ENCODE assay signal across 23 cellular contexts in genomic region chr1:226371049-226371694, GRCh38. TPM values are rescaled to one million over a fixed set of nuclear protein-coding genes. Genes with fewer than 3 reads are reported as not detected.
A peak's percentile ranks its signal among the peaks of the same experiment; 100 is the strongest.
DNase-seq lines count a peak whose midpoint lies in the region; ATAC-seq, FAIRE-seq and TF ChIP-seq lines count a peak whose summit lies in the region.
"Had no signal": no experiment of that assay in that cellular context is flagged by ENCODE, and none has a peak within 500 bp of the region (broad histone marks: within the 10 kb centered on the region; RNA-seq: fewer than 3 reads in every experiment).

No MANE protein-coding gene starts in this region.

- H3K27me3 ChIP-seq in DOHH2 (ENCODE audit: control insufficient read depth, low read length) = no peaks in the 10 kb centered on the region
- H3K27me3 ChIP-seq: thyroid gland had no signal

- ATAC-seq in HG02642 (IDR thresholded peaks at IDR 0.05; ENCODE audit: poor library complexity, unreplicated experiment) = peak; percentile 14
- ATAC-seq in memory B cell (ENCODE audit: low read depth) = peak; percentile 19
- no peak for ATAC-seq in GM19452 (IDR thresholded peaks at IDR 0.05; ENCODE audit: unreplicated experiment)
- ATAC-seq: Panc1, WTC11 had no signal

- H3K4me2 ChIP-seq in DOHH2 (ENCODE audit: low read length) (peak overlapping the region; percentile 69), OCI-LY7 (ENCODE audit: low read length) (peak overlapping the region; percentile 76)

- no peak overlapping the region for H2AFZ ChIP-seq in OCI-LY7 (ENCODE audit: low read length)

- H3K27ac Mint-ChIP-seq in memory B cell = peak overlapping the region; percentile 90
- H3K27ac Mint-ChIP-seq: activated CD4-positive, alpha-beta memory T cell treated with anti-CD3 and anti-CD28 coated beads, Interleukin-2, amount 10 ng/mL, durations not matched to agents 7 days and 5 days; CD4-positive, alpha-beta T cell; T-helper 2 cell treated with Interferon-gamma antibody and Interleukin-4, amounts not matched to agents 5 μg/mL and 100 μg/mL, for 36 hours; WTC11 had no signal

- H3F3A ChIP-seq in DOHH2 (ENCODE audit: control insufficient read depth, insufficient read depth) = peaks cover 13% of the 10 kb centered on the region

- H3K9me3 ChIP-seq in DOHH2 (ENCODE audit: control insufficient read depth, insufficient read depth, low read length) = no peaks in the 10 kb centered on the region
- no peaks in the 10 kb centered on the region for H3K9me3 ChIP-seq in OCI-LY7 (ENCODE audit: low read length)
- H3K9me3 ChIP-seq: HAP-1, thyroid gland had no signal

- H4K20me1 ChIP-seq in DOHH2 (ENCODE audit: control insufficient read depth, insufficient read depth, low read depth, low read length) (peaks cover 10% of the 10 kb centered on the region; the same call in 1 of the 2 replicates), OCI-LY7 (ENCODE audit: insufficient read depth, low read length) (no peaks in the 10 kb centered on the region)

- DNase-seq in OCI-LY7 (ENCODE audit: low spot score) = peak; percentile 79
- DNase-seq in memory B cell (ENCODE audit: low spot score in 2 of 2) = no peak
- no peak for DNase-seq in NCI-H82 (lab: John Stamatoyannopoulos, UW)
- DNase-seq in NCI-H2171 treated with DMSO at 0.1 percent for 48 hours (lab: John Stamatoyannopoulos, UW) = no peak
- no peak for DNase-seq in RCC 7860 (ENCODE audit: low spot score)
- DNase-seq: activated CD4-positive, alpha-beta memory T cell treated with anti-CD3 and anti-CD28 coated beads, Interleukin-2, amount 10 ng/mL, durations not matched to agents 7 days and 5 days; activated naive CD8-positive, alpha-beta T cell treated with anti-CD3 and anti-CD28 coated beads for 36 hours; activated T-cell treated with anti-CD3 and anti-CD28 coated beads, Interleukin-2, amount 50 U/mL, for 1 hour; CD4-positive, alpha-beta T cell; DMS 273 treated with DMSO at 0.1 percent for 48 hours; effector memory CD4-positive, alpha-beta T cell; IMR-90; NCI-H1694; stimulated activated CD4-positive, alpha-beta T cell treated with anti-CD3 and anti-CD28 coated beads, Interleukin-1b, Interleukin-23, amount 100 ng/mL, for 48 hours; stimulated activated naive CD4-positive, alpha-beta T cell treated with Interleukin-2 at 50 U/mL for 16 hours; thyroid gland had no signal

- POLR2A ChIA-PET in OCI-LY7 (lab: Charles Lee) = interaction anchor here (0.6 to 2.3 kb wide), 12 partner anchors 9 to 380 kb away, joined by 3 to 8 read pairs (median 4); no protein-coding TSS in a partner anchor

- peaks cover 34% of the 10 kb centered on the region for H3K4me1 Mint-ChIP-seq in memory B cell
- H3K4me1 Mint-ChIP-seq: WTC11 had no signal

- no peaks in the 10 kb centered on the region for H3K9me2 ChIP-seq in DOHH2 (replicated peaks; ENCODE audit: control insufficient read depth, low read length)
- H3K9me2 ChIP-seq in OCI-LY7 (ENCODE audit: insufficient read depth, low read length) = no peaks in the 10 kb centered on the region

- H3K4me1 ChIP-seq in DOHH2 (ENCODE audit: control insufficient read depth, low read length) = peaks cover 68% of the 10 kb centered on the region
- peaks cover 53% of the 10 kb centered on the region for H3K4me1 ChIP-seq in OCI-LY7 (ENCODE audit: insufficient read depth, low read length, poor library complexity, severe bottlenecking)
- H3K4me1 ChIP-seq: HAP-1 had no signal

- H3K9me3 Mint-ChIP-seq in memory B cell = no peaks in the 10 kb centered on the region
- H3K9me3 Mint-ChIP-seq: activated CD4-positive, alpha-beta memory T cell treated with anti-CD3 and anti-CD28 coated beads, Interleukin-2, amount 10 ng/mL, durations not matched to agents 7 days and 5 days; activated naive CD8-positive, alpha-beta T cell treated with anti-CD3 and anti-CD28 coated beads for 36 hours; CD4-positive, alpha-beta T cell; T-helper 2 cell treated with Interferon-gamma antibody and Interleukin-4, amounts not matched to agents 5 μg/mL and 100 μg/mL, for 36 hours; WTC11 had no signal

- CTCF ChIA-PET in OCI-LY7 (lab: Charles Lee; ENCODE audit: unreplicated experiment) = no interaction called here

- peaks cover 28% of the 10 kb centered on the region for H3K36me3 Mint-ChIP-seq in memory B cell

- no peak for FAIRE-seq in RCC 7860 (lab: Jason Lieb, UNC)

- H3K79me2 ChIP-seq in DOHH2 (ENCODE audit: control insufficient read depth, low read length) = peaks cover 68% of the 10 kb centered on the region
- peaks cover 42% of the 10 kb centered on the region; the same call in 1 of the 2 replicates for H3K79me2 ChIP-seq in OCI-LY7 (ENCODE audit: insufficient read depth, low read depth, low read length)

- H3K27ac ChIP-seq in DOHH2 (ENCODE audit: low read depth, low read length) (peak overlapping the region; percentile 71), OCI-LY7 (ENCODE audit: low read depth, low read length, poor library complexity, severe bottlenecking) (peak overlapping the region; percentile 88)
- H3K27ac ChIP-seq: thyroid gland had no signal

- TF ChIP-seq CTCF in DOHH2 (IDR thresholded peaks at IDR 0.05; ENCODE audit: low read depth, low read length, poor library complexity, severe bottlenecking) (no peak), OCI-LY7 (conservative IDR thresholded peaks at IDR 0.05; ENCODE audit: low read length) (no peak)

- BruUV-seq in OCI-LY7 (replicated peaks; lab: Mats Ljungman, UMichigan) = no TSS peak

- peak overlapping the region; percentile 76 for H3K4me3 Mint-ChIP-seq in memory B cell
- H3K4me3 Mint-ChIP-seq: activated CD4-positive, alpha-beta memory T cell treated with anti-CD3 and anti-CD28 coated beads, Interleukin-2, amount 10 ng/mL, durations not matched to agents 7 days and 5 days; activated naive CD8-positive, alpha-beta T cell treated with anti-CD3 and anti-CD28 coated beads for 36 hours; CD4-positive, alpha-beta T cell; T-helper 2 cell treated with Interferon-gamma antibody and Interleukin-4, amounts not matched to agents 5 μg/mL and 100 μg/mL, for 36 hours; WTC11 had no signal

- no peaks in the 10 kb centered on the region for H3K27me3 Mint-ChIP-seq in memory B cell
- H3K27me3 Mint-ChIP-seq: activated CD4-positive, alpha-beta memory T cell treated with anti-CD3 and anti-CD28 coated beads, Interleukin-2, amount 10 ng/mL, durations not matched to agents 7 days and 5 days; activated naive CD8-positive, alpha-beta T cell treated with anti-CD3 and anti-CD28 coated beads for 36 hours; CD4-positive, alpha-beta T cell had no signal

- intact Hi-C loops in OCI-LY7 (cut with micrococcal nuclease; ENCODE audit: unreplicated experiment) = loop anchor here (2.0 kb wide), 1 partner anchor 62 kb away; the partner anchor contains the start of gene LIN9

- H3K4me3 ChIP-seq in DOHH2 (ENCODE audit: low read length) (peak overlapping the region; percentile 53), OCI-LY7 (ENCODE audit: low read depth, low read length, poor library complexity, severe bottlenecking) (peak overlapping the region; percentile 61)
- H3K4me3 ChIP-seq: HAP-1, thyroid gland had no signal

- H3K36me3 ChIP-seq in DOHH2 (ENCODE audit: control insufficient read depth, low read length) (peaks cover 100% of the 10 kb centered on the region), OCI-LY7 (ENCODE audit: insufficient read depth, low read length) (peaks cover 100% of the 10 kb centered on the region)

RNA-seq across cellular contexts. Expression of gene PARP1, which starts 36.7 kb away (rescaled TPM):
- total RNA-seq in OCI-LY7 (2014; rRNA removed; shearing (Covaris generic)) = 532 and 610 TPM in 2 replicates
- 558 and 594 TPM in 2 replicates for total RNA-seq in OCI-LY7 (2022)
